Comparison of ENCODE assay signal across 18 cellular contexts in the genomic region with DNA sequence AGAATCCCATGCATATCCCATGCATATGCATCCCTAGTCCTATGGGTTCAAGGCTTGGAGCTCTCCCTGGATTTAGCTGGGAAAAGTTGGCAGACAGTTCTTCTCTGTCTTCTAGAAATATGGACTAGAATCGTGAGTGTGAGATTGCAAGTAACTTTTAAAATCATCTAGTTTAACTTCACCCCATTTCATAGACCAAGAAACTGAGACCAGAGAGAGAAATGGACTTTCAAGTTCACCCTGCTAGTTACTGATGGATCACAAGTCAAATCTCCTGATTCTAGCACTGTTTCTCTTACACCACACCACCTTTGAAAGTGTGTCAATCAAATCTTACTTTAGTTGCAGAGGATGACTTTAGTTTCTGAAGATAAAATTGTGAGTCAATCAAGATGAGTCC. TPM values are rescaled to one million over a fixed set of nuclear protein-coding genes. Genes with fewer than 3 reads are reported as not detected.
DNase-seq lines count a peak whose midpoint lies in the region; ATAC-seq and TF ChIP-seq lines count a peak whose summit lies in the region.
"Had no signal": no experiment of that assay in that cellular context is flagged by ENCODE, and none has a peak within 500 bp of the region (broad histone marks: within the 10 kb centered on the region; RNA-seq: fewer than 3 reads in every experiment).

No MANE protein-coding gene starts in this region.

- TF ChIP-seq CTCF in CD8-positive, alpha-beta T cell (IDR thresholded peaks at IDR 0.05): no peak
- no peak for TF ChIP-seq CTCF in neural cell (IDR thresholded peaks at IDR 0.05; ENCODE audit: poor library complexity, severe bottlenecking)

- H3K9ac ChIP-seq in BLaER1: no peak overlapping the region
- no peak overlapping the region for H3K9ac ChIP-seq in neural cell (ENCODE audit: low read length)

- H3K4me2 ChIP-seq in BLaER1: peak overlapping the region; percentile 67
- no peak overlapping the region for H3K4me2 ChIP-seq in neural cell (ENCODE audit: low read length)

- no peaks in the 10 kb centered on the region for H3K9me3 Mint-ChIP-seq in CD8-positive, alpha-beta T cell
- peaks cover 4% of the 10 kb centered on the region for H3K9me3 Mint-ChIP-seq in activated T-helper 17 cell treated with anti-CD3 and anti-CD28 coated beads, Interleukin-2, amount 50 U/mL, for 72 hours
- H3K9me3 Mint-ChIP-seq in immature natural killer cell: no peaks in the 10 kb centered on the region
- H3K9me3 Mint-ChIP-seq: activated naive CD8-positive, alpha-beta T cell treated with anti-CD3 and anti-CD28 coated beads, Interleukin-2, amount 10 ng/mL, durations not matched to agents 7 days and 5 days had no signal

- no peak for DNase-seq in CD8-positive, alpha-beta T cell
- no peak for DNase-seq in immature natural killer cell
- DNase-seq in NAMALWA (ENCODE audit: low spot score): no peak
- DNase-seq: activated CD4-positive, alpha-beta T cell treated with anti-CD3 and anti-CD28 coated beads for 1 hour; activated naive CD8-positive, alpha-beta T cell treated with anti-CD3 and anti-CD28 coated beads, Interleukin-2, amount 10 ng/mL, durations not matched to agents 7 days and 5 days; DMS79; effector CD8-positive, alpha-beta T cell; NCI-H1105; NCI-H2029 treated with DMSO at 0.1 percent for 48 hours; NCI-H226; NCI-H748 treated with DMSO at 0.1 percent for 48 hours; occipital lobe had no signal

- no peak overlapping the region for H3K4me3 Mint-ChIP-seq in CD8-positive, alpha-beta T cell
- no peak overlapping the region for H3K4me3 Mint-ChIP-seq in activated T-helper 17 cell treated with anti-CD3 and anti-CD28 coated beads, Interleukin-2, amount 50 U/mL, for 72 hours
- H3K4me3 Mint-ChIP-seq in immature natural killer cell: no peak overlapping the region
- H3K4me3 Mint-ChIP-seq: activated naive CD8-positive, alpha-beta T cell treated with anti-CD3 and anti-CD28 coated beads, Interleukin-2, amount 10 ng/mL, durations not matched to agents 7 days and 5 days had no signal

- H4K20me1 ChIP-seq in BLaER1 (no peaks in the 10 kb centered on the region), neural cell (ENCODE audit: insufficient read depth) (no peaks in the 10 kb centered on the region)

- no peaks in the 10 kb centered on the region for H3F3A ChIP-seq in neural cell (ENCODE audit: insufficient read depth, low read length, poor library complexity, severe bottlenecking)

- H3K27me3 Mint-ChIP-seq in CD8-positive, alpha-beta T cell (ENCODE audit: low read depth): peaks cover 2% of the 10 kb centered on the region
- no peaks in the 10 kb centered on the region for H3K27me3 Mint-ChIP-seq in activated T-helper 17 cell treated with anti-CD3 and anti-CD28 coated beads, Interleukin-2, amount 50 U/mL, for 72 hours
- H3K27me3 Mint-ChIP-seq in immature natural killer cell (ENCODE audit: low read depth in 3 of 3): peaks cover 0 to 2% (median 0%) of the 10 kb centered on the region in 3 donors
- H3K27me3 Mint-ChIP-seq: activated naive CD8-positive, alpha-beta T cell treated with anti-CD3 and anti-CD28 coated beads, Interleukin-2, amount 10 ng/mL, durations not matched to agents 7 days and 5 days had no signal

- ATAC-seq in CD8-positive, alpha-beta T cell: no peak
- peak; percentile 9 for ATAC-seq in activated T-helper 17 cell treated with anti-CD3 and anti-CD28 coated beads, Interleukin-2, amount 50 U/mL, for 72 hours (replicated peaks)
- no peak for ATAC-seq in esophagus mucosa
- ATAC-seq: Right ventricle myocardium inferior had no signal

- H3K36me3 Mint-ChIP-seq in CD8-positive, alpha-beta T cell: no peaks in the 10 kb centered on the region
- H3K36me3 Mint-ChIP-seq in activated T-helper 17 cell treated with anti-CD3 and anti-CD28 coated beads, Interleukin-2, amount 50 U/mL, for 72 hours (ENCODE audit: low read depth): no peaks in the 10 kb centered on the region
- H3K36me3 Mint-ChIP-seq in immature natural killer cell: peaks cover 0 to 3% (median 0%) of the 10 kb centered on the region in 3 donors
- H3K36me3 Mint-ChIP-seq: activated naive CD8-positive, alpha-beta T cell treated with anti-CD3 and anti-CD28 coated beads, Interleukin-2, amount 10 ng/mL, durations not matched to agents 7 days and 5 days had no signal

- H3K27me3 ChIP-seq in BLaER1 (no peaks in the 10 kb centered on the region), neural cell (ENCODE audit: insufficient read depth, low read depth, low read length) (no peaks in the 10 kb centered on the region)
- H3K27me3 ChIP-seq in CD8-positive, alpha-beta T cell (ENCODE audit: insufficient read depth, low read length): no peaks in the 10 kb centered on the region

- peak overlapping the region; percentile 55 for H3K27ac Mint-ChIP-seq in CD8-positive, alpha-beta T cell
- no peak overlapping the region for H3K27ac Mint-ChIP-seq in activated T-helper 17 cell treated with anti-CD3 and anti-CD28 coated beads, Interleukin-2, amount 50 U/mL, for 72 hours
- H3K27ac Mint-ChIP-seq in immature natural killer cell: peak overlapping the region in 2 of 6 donors; percentile 62 to 72
- H3K27ac Mint-ChIP-seq: activated naive CD8-positive, alpha-beta T cell treated with anti-CD3 and anti-CD28 coated beads, Interleukin-2, amount 10 ng/mL, durations not matched to agents 7 days and 5 days; activated T-helper 2 cell treated with anti-CD3 and anti-CD28 coated beads, Interferon-gamma antibody, Interleukin-2, Interleukin-4, amounts not matched to agents 10 μg/mL and 5 μg/mL and 100 μg/mL, durations not matched to agents 14 hours and 24 hours and 36 hours had no signal

- H3K9me3 ChIP-seq in BLaER1 (peaks cover 11% of the 10 kb centered on the region), neural cell (ENCODE audit: low read length) (no peaks in the 10 kb centered on the region)
- no peaks in the 10 kb centered on the region for H3K9me3 ChIP-seq in CD8-positive, alpha-beta T cell (ENCODE audit: low read length)

- POLR2A ChIA-PET in CD8-positive, alpha-beta T cell (lab: Charles Lee): no interaction called here

- peaks cover 68% of the 10 kb centered on the region for H3K4me1 ChIP-seq in BLaER1
- peaks cover 14% of the 10 kb centered on the region for H3K4me1 ChIP-seq in CD8-positive, alpha-beta T cell (ENCODE audit: insufficient read depth, low read length)

- no peak for TF ChIP-seq RAD21 in neural cell (conservative IDR thresholded peaks at IDR 0.05)

- no peaks in the 10 kb centered on the region for H3K9me2 ChIP-seq in neural cell (ENCODE audit: insufficient read depth, low read length)

- H3K27ac ChIP-seq in BLaER1: no peak overlapping the region
- no peak overlapping the region for H3K27ac ChIP-seq in CD8-positive, alpha-beta T cell (ENCODE audit: low read depth, low read length)
- peak overlapping the region; percentile 85 for H3K27ac ChIP-seq in neural cell (ENCODE audit: low read length)

- intact Hi-C loops in CD8-positive, alpha-beta T cell (cut with DNase I, micrococcal nuclease): no loop called here

- no peaks in the 10 kb centered on the region for H3K36me3 ChIP-seq in BLaER1
- H3K36me3 ChIP-seq in CD8-positive, alpha-beta T cell (ENCODE audit: insufficient read depth, low read length): no peaks in the 10 kb centered on the region
- no peaks in the 10 kb centered on the region for H3K36me3 ChIP-seq in neural cell (ENCODE audit: insufficient read depth, low read length)

- CTCF ChIA-PET in CD8-positive, alpha-beta T cell (lab: Charles Lee): no interaction called here

- H3K4me3 ChIP-seq in BLaER1 (no peak overlapping the region), neural cell (ENCODE audit: low read length) (peak overlapping the region; percentile 34)
- H3K4me3 ChIP-seq in CD8-positive, alpha-beta T cell (ENCODE audit: low read depth, low read length): no peak overlapping the region

- TF ChIP-seq EP300 in neural cell (conservative IDR thresholded peaks at IDR 0.05; ENCODE audit: poor library complexity, severe bottlenecking): no peak

- no peaks in the 10 kb centered on the region for H3K79me2 ChIP-seq in neural cell (replicated peaks; ENCODE audit: insufficient read depth, low read length)

- no peak overlapping the region for H2AFZ ChIP-seq in neural cell (ENCODE audit: low read depth, low read length)

- peaks cover 15% of the 10 kb centered on the region for H3K4me1 Mint-ChIP-seq in CD8-positive, alpha-beta T cell (ENCODE audit: low read depth)
- peaks cover 20% of the 10 kb centered on the region for H3K4me1 Mint-ChIP-seq in activated T-helper 17 cell treated with anti-CD3 and anti-CD28 coated beads, Interleukin-2, amount 50 U/mL, for 72 hours
- H3K4me1 Mint-ChIP-seq in immature natural killer cell: peaks cover 10 to 16% of the 10 kb centered on the region in 2 donors

TF ChIP-seq in neural cell, 6 proteins besides CTCF, POLR2A, EP300 and RAD21:
- TF ChIP-seq TAF1 (IDR thresholded peaks at IDR 0.05; ENCODE audit: low read depth): no peak
- TF ChIP-seq POLR2AphosphoS5 (IDR thresholded peaks at IDR 0.05): no peak
- TF ChIP-seq EZH2 (IDR thresholded peaks at IDR 0.05; ENCODE audit: borderline replicate concordance, insufficient read depth, low read length, poor library complexity, severe bottlenecking): no peak

RNA-seq across cellular contexts. Expression of a gene that starts 13.4 kb away (rescaled TPM):
- total RNA-seq in CD8-positive, alpha-beta T cell: 1 to 10 TPM; 1.8 TPM
- under 1 TPM in 1 of 2 donors, not detected in 1; 0.78 TPM for total RNA-seq in activated T-helper 17 cell treated with anti-CD3 and anti-CD28 coated beads, Interleukin-2, amount 50 U/mL, for 72 hours
- polyA plus RNA-seq in neural cell (0.71 and 0.90 TPM in 2 replicates), immature natural killer cell (10 to 100 TPM in 2 of 3 donors, 1 to 10 TPM in 1; 2.2 to 13.3 (median 10.9) TPM)
- polyA minus RNA-seq in neural cell: 0.46 and 0.73 TPM in 2 replicates
- total RNA-seq in esophagus mucosa: 13.4 TPM
- total RNA-seq: activated T-helper 2 cell treated with anti-CD3 and anti-CD28 coated beads, Interferon-gamma antibody, Interleukin-2, Interleukin-4, amounts not matched to agents 10 μg/mL and 5 μg/mL and 100 μg/mL, durations not matched to agents 14 hours and 24 hours and 36 hours had no signal
